Comparison of ENCODE assay signal across 34 cellular contexts in the genomic region with DNA sequence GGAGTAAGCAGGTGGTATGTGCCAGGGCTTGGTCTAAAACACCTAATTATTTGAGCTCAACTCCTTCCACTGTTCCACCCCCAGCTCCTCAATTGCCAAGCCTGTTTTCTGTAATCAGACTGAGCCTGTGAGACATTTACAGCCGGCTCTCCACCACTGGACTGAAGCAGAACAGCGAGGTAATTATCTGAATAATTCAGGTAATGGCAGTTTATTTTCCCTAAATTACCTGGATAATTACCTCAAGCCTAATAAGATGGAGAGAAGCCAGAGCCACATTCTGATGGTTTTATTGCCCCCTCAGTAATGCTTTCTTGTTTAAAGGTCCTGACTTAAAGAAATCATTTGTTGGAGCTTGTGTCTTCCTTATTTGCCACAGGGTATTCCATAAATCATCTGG.
"Had no signal": no experiment of that assay in that cellular context is flagged by ENCODE, and none has a peak within 500 bp of the region (broad histone marks: within the 10 kb centered on the region; RNA-seq: fewer than 3 reads in every experiment).

No MANE protein-coding gene starts in this region.

- H3K27me3 ChIP-seq: heart left ventricle, pancreas, upper lobe of left lung, vagina had no signal

- H3K4me1 Mint-ChIP-seq: activated CD4-positive, alpha-beta T cell treated with anti-CD3 and anti-CD28 coated beads, Interleukin-2, amount 10 ng/mL, durations not matched to agents 7 days and 5 days; activated naive CD4-positive, alpha-beta T cell treated with anti-CD3 and anti-CD28 coated beads, Interleukin-2, amount 50 U/mL, for 24 hours; central memory CD8-positive, alpha-beta T cell; endodermal cell; stimulated activated memory B cell treated with anti-CD40 and anti-IgM and Interleukin-4, amounts not matched to agents 10 μg/mL and 1 μg/mL and 100 μg/mL, for 72 hours; stimulated activated naive CD8-positive, alpha-beta T cell treated with anti-CD3 and anti-CD28 coated beads, Interleukin-15, amount 100 ng/mL, for 72 hours had no signal

- H3K27ac Mint-ChIP-seq: activated CD4-positive, alpha-beta T cell treated with anti-CD3 and anti-CD28 coated beads, Interleukin-2, amount 10 ng/mL, durations not matched to agents 7 days and 5 days; activated CD8-positive, alpha-beta T cell treated with anti-CD3 and anti-CD28 coated beads for 36 hours; activated naive CD4-positive, alpha-beta T cell treated with anti-CD3 and anti-CD28 coated beads, Interleukin-2, amount 50 U/mL, for 24 hours; activated T-helper 2 cell treated with anti-CD3 and anti-CD28 coated beads, Interferon-gamma antibody, Interleukin-2, Interleukin-4, amounts not matched to agents 10 μg/mL and 5 μg/mL and 100 μg/mL, durations not matched to agents 14 hours and 24 hours and 36 hours; dendritic cell treated with granulocyte-macrophage colony-stimulating factor and Interleukin-4, amounts not matched to agents 40 ng/mL and 50 ng/mL, for 4 days; endodermal cell; stimulated activated memory B cell treated with anti-CD40 and anti-IgM and Interleukin-4, amounts not matched to agents 10 μg/mL and 1 μg/mL and 100 μg/mL, for 72 hours; stimulated activated naive CD8-positive, alpha-beta T cell treated with anti-CD3 and anti-CD28 coated beads, Interleukin-15, amount 100 ng/mL, for 72 hours; T-helper 1 cell treated with Interleukin-12 subunit alpha and Interleukin-12 subunit beta and Interleukin-4 antibody, amounts not matched to agents 30 μg/mL and 1 μg/mL, for 36 hours had no signal

- DNase-seq: activated CD4-positive, alpha-beta T cell treated with anti-CD3 and anti-CD28 coated beads for 1 hour; activated CD4-positive, alpha-beta T cell treated with anti-CD3 and anti-CD28 coated beads, Interleukin-2, amount 10 ng/mL, durations not matched to agents 7 days and 5 days; activated CD8-positive, alpha-beta T cell treated with anti-CD3 and anti-CD28 coated beads for 36 hours; activated T-cell treated with anti-CD3 and anti-CD28 coated beads, Interleukin-2, amount 50 U/mL, for 4 hours; anterior cingulate cortex; endodermal cell; foreskin fibroblast; heart left ventricle; hypothalamus; immature natural killer cell; lower lobe of right lung; mesenchymal stem cell; pancreas; retina; stimulated activated CD4-positive, alpha-beta T cell treated with anti-CD3 and anti-CD28 coated beads, Interleukin-1b, Interleukin-23, amount 100 ng/mL, for 48 hours; stimulated activated CD4-positive, alpha-beta T cell treated with anti-CD3 and anti-CD28 coated beads, Interleukin-4, amount 100 ng/mL, for 4 hours; stimulated activated CD8-positive, alpha-beta memory T cell treated with anti-CD3 and anti-CD28 coated beads, Interleukin-4, amount 100 ng/mL, for 48 hours; stimulated activated naive CD8-positive, alpha-beta T cell treated with anti-CD3 and anti-CD28 coated beads, Interleukin-15, amount 100 ng/mL, for 72 hours; substantia nigra; upper lobe of left lung had no signal

- H3K36me3 Mint-ChIP-seq: activated naive CD4-positive, alpha-beta T cell treated with anti-CD3 and anti-CD28 coated beads, Interleukin-2, amount 50 U/mL, for 24 hours; stimulated activated memory B cell treated with anti-CD40 and anti-IgM and Interleukin-4, amounts not matched to agents 10 μg/mL and 1 μg/mL and 100 μg/mL, for 72 hours had no signal

- ATAC-seq: activated CD8-positive, alpha-beta T cell treated with anti-CD3 and anti-CD28 coated beads for 36 hours; activated T-cell treated with anti-CD3 and anti-CD28 coated beads, Interleukin-2, amount 50 U/mL, for 4 hours; esophagus mucosa; heart left ventricle; left lobe of liver; lower lobe of right lung; pancreas; sciatic nerve; stimulated activated memory B cell treated with anti-CD40 and anti-IgM and Interleukin-4, amounts not matched to agents 10 μg/mL and 1 μg/mL and 100 μg/mL, for 72 hours; stimulated activated naive CD8-positive, alpha-beta T cell treated with anti-CD3 and anti-CD28 coated beads, Interleukin-15, amount 100 ng/mL, for 72 hours had no signal

- H3K27ac ChIP-seq: heart left ventricle, lower lobe of right lung, neutrophil, pancreas, prostate gland, skin epidermis, upper lobe of left lung, vagina had no signal

- H3K4me1 ChIP-seq: lower lobe of right lung, pancreas, prostate gland, upper lobe of left lung, vagina had no signal

- H3K9me3 ChIP-seq: heart left ventricle, lower lobe of right lung, neutrophil, pancreas, prostate gland, upper lobe of left lung, vagina had no signal

- H3K4me3 ChIP-seq: heart left ventricle, lower lobe of right lung, pancreas, prostate gland, skin epidermis, upper lobe of left lung, vagina had no signal

- H3K36me3 ChIP-seq: heart left ventricle, lower lobe of right lung, neutrophil, pancreas, prostate gland, upper lobe of left lung, vagina had no signal

- H3K4me3 Mint-ChIP-seq: activated CD4-positive, alpha-beta T cell treated with anti-CD3 and anti-CD28 coated beads, Interleukin-2, amount 10 ng/mL, durations not matched to agents 7 days and 5 days; activated CD8-positive, alpha-beta T cell treated with anti-CD3 and anti-CD28 coated beads for 36 hours; activated naive CD4-positive, alpha-beta T cell treated with anti-CD3 and anti-CD28 coated beads, Interleukin-2, amount 50 U/mL, for 24 hours; activated T-cell treated with anti-CD3 and anti-CD28 coated beads, Interleukin-2, amount 50 U/mL, for 4 hours; central memory CD8-positive, alpha-beta T cell; dendritic cell treated with granulocyte-macrophage colony-stimulating factor and Interleukin-4, amounts not matched to agents 40 ng/mL and 50 ng/mL, for 4 days; endodermal cell; immature natural killer cell; nephron; stimulated activated memory B cell treated with anti-CD40 and anti-IgM and Interleukin-4, amounts not matched to agents 10 μg/mL and 1 μg/mL and 100 μg/mL, for 72 hours; stimulated activated naive CD8-positive, alpha-beta T cell treated with anti-CD3 and anti-CD28 coated beads, Interleukin-15, amount 100 ng/mL, for 72 hours; T-helper 1 cell treated with Interleukin-12 subunit alpha and Interleukin-12 subunit beta and Interleukin-4 antibody, amounts not matched to agents 30 μg/mL and 1 μg/mL, for 36 hours had no signal

- H3K27me3 Mint-ChIP-seq: dendritic cell treated with granulocyte-macrophage colony-stimulating factor and Interleukin-4, amounts not matched to agents 40 ng/mL and 50 ng/mL, for 4 days; stimulated activated memory B cell treated with anti-CD40 and anti-IgM and Interleukin-4, amounts not matched to agents 10 μg/mL and 1 μg/mL and 100 μg/mL, for 72 hours had no signal

- H3K9me3 Mint-ChIP-seq: activated CD4-positive, alpha-beta T cell treated with anti-CD3 and anti-CD28 coated beads, Interleukin-2, amount 10 ng/mL, durations not matched to agents 7 days and 5 days; activated CD8-positive, alpha-beta T cell treated with anti-CD3 and anti-CD28 coated beads for 36 hours; activated naive CD4-positive, alpha-beta T cell treated with anti-CD3 and anti-CD28 coated beads, Interleukin-2, amount 50 U/mL, for 24 hours; activated T-cell treated with anti-CD3 and anti-CD28 coated beads, Interleukin-2, amount 50 U/mL, for 4 hours; activated T-helper 2 cell treated with anti-CD3 and anti-CD28 coated beads, Interferon-gamma antibody, Interleukin-2, Interleukin-4, amounts not matched to agents 10 μg/mL and 5 μg/mL and 100 μg/mL, durations not matched to agents 14 hours and 24 hours and 36 hours; central memory CD8-positive, alpha-beta T cell; dendritic cell treated with granulocyte-macrophage colony-stimulating factor and Interleukin-4, amounts not matched to agents 40 ng/mL and 50 ng/mL, for 4 days; endodermal cell; immature natural killer cell; nephron; stimulated activated memory B cell treated with anti-CD40 and anti-IgM and Interleukin-4, amounts not matched to agents 10 μg/mL and 1 μg/mL and 100 μg/mL, for 72 hours; stimulated activated naive CD8-positive, alpha-beta T cell treated with anti-CD3 and anti-CD28 coated beads, Interleukin-15, amount 100 ng/mL, for 72 hours; T-helper 1 cell treated with Interleukin-12 subunit alpha and Interleukin-12 subunit beta and Interleukin-4 antibody, amounts not matched to agents 30 μg/mL and 1 μg/mL, for 36 hours had no signal
